Comparison of ENCODE assay signal across 1 cellular context in the genomic region with DNA sequence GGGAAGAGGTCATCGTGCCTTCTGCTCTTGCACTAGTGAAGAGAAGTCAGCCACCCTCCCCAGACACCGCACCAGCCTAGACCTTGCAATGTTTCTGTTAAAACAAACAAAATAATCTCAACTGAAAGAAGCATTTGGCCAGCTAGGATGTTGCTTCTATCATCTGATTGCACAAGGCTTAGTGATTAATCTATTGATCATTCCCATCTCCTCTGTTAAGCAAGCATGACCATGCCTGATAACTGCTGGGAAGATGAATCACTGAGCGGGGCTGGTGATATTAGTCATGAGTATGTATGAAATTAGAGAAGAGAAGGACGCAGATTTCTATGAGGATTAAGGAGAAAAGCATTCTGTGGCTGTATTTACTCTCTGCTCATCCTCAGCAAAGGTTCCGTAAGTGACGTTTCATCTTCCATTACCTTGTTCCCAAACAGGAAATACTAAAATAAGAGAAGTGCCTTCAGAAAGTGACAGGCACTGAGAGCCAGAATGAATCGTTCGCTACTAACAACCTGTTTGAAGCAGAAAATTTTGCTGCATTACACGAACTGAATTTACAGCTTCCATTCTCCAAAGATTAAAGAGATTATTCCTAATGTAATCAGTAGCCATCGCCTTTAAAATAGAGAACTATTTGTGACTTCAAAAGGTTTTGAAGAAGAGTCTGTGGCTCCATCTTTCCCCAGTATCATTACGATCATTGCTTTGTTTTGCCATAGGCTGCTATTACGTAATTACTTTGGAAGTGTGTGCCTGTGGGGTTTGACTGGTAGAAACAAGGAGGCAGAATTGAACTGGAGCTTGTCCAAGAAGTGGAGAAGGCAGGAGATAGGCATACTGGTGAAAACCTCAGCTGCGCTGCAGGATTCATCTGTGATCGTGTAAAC.
TF ChIP-seq lines count a peak whose summit lies in the region.

No MANE protein-coding gene starts in this region.

TF ChIP-seq in WTC11, 78 proteins besides CTCF, POLR2A, EP300 and RAD21 (continued from another document):
- TF ChIP-seq, protein P1, sequence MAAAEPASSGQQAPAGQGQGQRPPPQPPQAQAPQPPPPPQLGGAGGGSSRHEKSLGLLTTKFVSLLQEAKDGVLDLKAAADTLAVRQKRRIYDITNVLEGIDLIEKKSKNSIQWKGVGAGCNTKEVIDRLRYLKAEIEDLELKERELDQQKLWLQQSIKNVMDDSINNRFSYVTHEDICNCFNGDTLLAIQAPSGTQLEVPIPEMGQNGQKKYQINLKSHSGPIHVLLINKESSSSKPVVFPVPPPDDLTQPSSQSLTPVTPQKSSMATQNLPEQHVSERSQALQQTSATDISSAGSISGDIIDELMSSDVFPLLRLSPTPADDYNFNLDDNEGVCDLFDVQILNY (CRISPR knock-in tag; IDR thresholded peaks at IDR 0.05): no peak
- no peak for TF ChIP-seq FOXJ3 (CRISPR knock-in tag; IDR thresholded peaks at IDR 0.05; ENCODE audit: borderline replicate concordance)
- no peak for TF ChIP-seq SMAD4 (CRISPR knock-in tag; IDR thresholded peaks at IDR 0.05)
- no peak for TF ChIP-seq FOXP1 (CRISPR knock-in tag; IDR thresholded peaks at IDR 0.05; ENCODE audit: borderline replicate concordance)
- TF ChIP-seq, protein P2, sequence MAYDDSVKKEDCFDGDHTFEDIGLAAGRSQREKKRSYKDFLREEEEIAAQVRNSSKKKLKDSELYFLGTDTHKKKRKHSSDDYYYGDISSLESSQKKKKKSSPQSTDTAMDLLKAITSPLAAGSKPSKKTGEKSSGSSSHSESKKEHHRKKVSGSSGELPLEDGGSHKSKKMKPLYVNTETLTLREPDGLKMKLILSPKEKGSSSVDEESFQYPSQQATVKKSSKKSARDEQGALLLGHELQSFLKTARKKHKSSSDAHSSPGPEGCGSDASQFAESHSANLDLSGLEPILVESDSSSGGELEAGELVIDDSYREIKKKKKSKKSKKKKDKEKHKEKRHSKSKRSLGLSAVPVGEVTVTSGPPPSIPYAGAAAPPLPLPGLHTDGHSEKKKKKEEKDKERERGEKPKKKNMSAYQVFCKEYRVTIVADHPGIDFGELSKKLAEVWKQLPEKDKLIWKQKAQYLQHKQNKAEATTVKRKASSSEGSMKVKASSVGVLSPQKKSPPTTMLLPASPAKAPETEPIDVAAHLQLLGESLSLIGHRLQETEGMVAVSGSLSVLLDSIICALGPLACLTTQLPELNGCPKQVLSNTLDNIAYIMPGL (CRISPR knock-in tag; IDR thresholded peaks at IDR 0.05): no peak
- no peak for TF ChIP-seq HMGA2 (CRISPR knock-in tag; IDR thresholded peaks at IDR 0.05)
- TF ChIP-seq, protein P3, sequence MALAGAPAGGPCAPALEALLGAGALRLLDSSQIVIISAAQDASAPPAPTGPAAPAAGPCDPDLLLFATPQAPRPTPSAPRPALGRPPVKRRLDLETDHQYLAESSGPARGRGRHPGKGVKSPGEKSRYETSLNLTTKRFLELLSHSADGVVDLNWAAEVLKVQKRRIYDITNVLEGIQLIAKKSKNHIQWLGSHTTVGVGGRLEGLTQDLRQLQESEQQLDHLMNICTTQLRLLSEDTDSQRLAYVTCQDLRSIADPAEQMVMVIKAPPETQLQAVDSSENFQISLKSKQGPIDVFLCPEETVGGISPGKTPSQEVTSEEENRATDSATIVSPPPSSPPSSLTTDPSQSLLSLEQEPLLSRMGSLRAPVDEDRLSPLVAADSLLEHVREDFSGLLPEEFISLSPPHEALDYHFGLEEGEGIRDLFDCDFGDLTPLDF (CRISPR knock-in tag; IDR thresholded peaks at IDR 0.05): no peak
- TF ChIP-seq, protein P4, sequence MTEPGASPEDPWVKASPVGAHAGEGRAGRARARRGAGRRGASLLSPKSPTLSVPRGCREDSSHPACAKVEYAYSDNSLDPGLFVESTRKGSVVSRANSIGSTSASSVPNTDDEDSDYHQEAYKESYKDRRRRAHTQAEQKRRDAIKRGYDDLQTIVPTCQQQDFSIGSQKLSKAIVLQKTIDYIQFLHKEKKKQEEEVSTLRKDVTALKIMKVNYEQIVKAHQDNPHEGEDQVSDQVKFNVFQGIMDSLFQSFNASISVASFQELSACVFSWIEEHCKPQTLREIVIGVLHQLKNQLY (CRISPR knock-in tag; IDR thresholded peaks at IDR 0.05): no peak
